In genomic region chr2:120066708-120067547, GRCh38 we compare ENCODE assay signal across 10 cellular contexts. TPM values are rescaled to one million over a fixed set of nuclear protein-coding genes. Genes with fewer than 3 reads are reported as not detected.
DNase-seq lines count a peak whose midpoint lies in the region; ATAC-seq and TF ChIP-seq lines count a peak whose summit lies in the region.
"Had no signal": no experiment of that assay in that cellular context is flagged by ENCODE, and none has a peak within 500 bp of the region (broad histone marks: within the 10 kb centered on the region; RNA-seq: fewer than 3 reads in every experiment).

No MANE protein-coding gene starts in this region.

- no peaks in the 10 kb centered on the region for H3K27me3 Mint-ChIP-seq in osteocyte (ENCODE audit: unreplicated experiment)

- H3K27ac Mint-ChIP-seq in osteocyte (ENCODE audit: unreplicated experiment) = peak overlapping the region; percentile 43

- H3K4me1 Mint-ChIP-seq in osteocyte (ENCODE audit: unreplicated experiment) = peaks cover 26% of the 10 kb centered on the region

- TF ChIP-seq CTCF in osteocyte (IDR thresholded peaks at IDR 0.05) (no peak), thyroid gland (IDR thresholded peaks at IDR 0.05) (no peak)

- no peak overlapping the region for H3K4me3 ChIP-seq in MG63
- no peak overlapping the region for H3K4me3 ChIP-seq in thyroid gland (replicated peaks in 1 of 3)

- POLR2A ChIA-PET in HEK293T (lab: Yijun Ruan, JAX) = no interaction called here

- H3K27me3 ChIP-seq in MG63 (no peaks in the 10 kb centered on the region), thyroid gland (no peaks in the 10 kb centered on the region)

- peaks cover 4% of the 10 kb centered on the region for H3K36me3 Mint-ChIP-seq in osteocyte (ENCODE audit: unreplicated experiment)

- WGBS in thyroid gland, 2 donors = 64 to 68% methylated on average over 6 of the region's 6 CpGs

- CTCF ChIA-PET in HEK293T (lab: Yijun Ruan, JAX) = no interaction called here

- H3K36me3 ChIP-seq in MG63 (no peaks in the 10 kb centered on the region), thyroid gland (no peaks in the 10 kb centered on the region)

- DNase-seq in HEK293T (ENCODE audit: extremely low spot score) = no peak
- peak; percentile 93 for DNase-seq in NCI-H510A treated with DMSO at 0.1 percent for 48 hours (lab: John Stamatoyannopoulos, UW)
- peak; percentile 27 for DNase-seq in fibroblast of gingiva (ENCODE audit: low read depth)
- DNase-seq in osteocyte (ENCODE audit: extremely low spot score, unreplicated experiment) = no peak
- no peak for DNase-seq in MG63
- no peak for DNase-seq in NCI-H2227 treated with DMSO at 0.1 percent for 48 hours (lab: John Stamatoyannopoulos, UW)
- no peak for DNase-seq in thyroid gland
- DNase-seq: activated effector memory CD4-positive, alpha-beta T cell treated with anti-CD3 and anti-CD28 coated beads, Interleukin-2, amount 50 U/mL, for 16 hours; MM.1S had no signal

- no peak overlapping the region for H3K4me3 Mint-ChIP-seq in osteocyte (ENCODE audit: unreplicated experiment)

- intact Hi-C loops in thyroid gland (cut with DNase I) = no loop called here

- H3K4me1 ChIP-seq in thyroid gland = peaks cover 6 to 13% of the 10 kb centered on the region in 2 donors

- ATAC-seq in GM21786 (IDR thresholded peaks at IDR 0.05; ENCODE audit: unreplicated experiment) = no peak

- H3K27ac ChIP-seq in thyroid gland = peak overlapping the region in 1 of 3 donors; percentile 13

- H3K9me3 ChIP-seq in MG63 (no peaks in the 10 kb centered on the region; the same call in 1 of the 2 replicates), thyroid gland (no peaks in the 10 kb centered on the region)

- peaks cover 3% of the 10 kb centered on the region for H3K9me3 Mint-ChIP-seq in osteocyte (ENCODE audit: unreplicated experiment)

- no peak for TF ChIP-seq POLR2A in thyroid gland (IDR thresholded peaks at IDR 0.05)

TF ChIP-seq in HEK293T, 16 proteins besides CTCF, POLR2A, EP300 and RAD21:
- no peak for TF ChIP-seq SUZ12 (IDR thresholded peaks at IDR 0.05)
- peak; percentile 36; the same call in 1 of the 2 replicates for TF ChIP-seq PKNOX1 (IDR thresholded peaks at IDR 0.05)

RNA-seq across cellular contexts. Expression of gene EPB41L5, which starts 54.1 kb away (rescaled TPM):
- total RNA-seq in osteocyte (14.9 and 16.2 TPM in 2 replicates), thyroid gland (100 to 1,000 TPM in 3 of 4 donors, 10 to 100 TPM in 1; 82.2 to 126 (median 116) TPM)
- 9.8 and 11.8 TPM in 2 replicates for total RNA-seq in MG63 (2014; rRNA removed; shearing (Covaris generic); ENCODE audit: low replicate concordance)

Comparison
In these comparisons a context has a peak if more than half of its experiments do, and no peak if none do; other contexts are left out.
1. DNase-seq: peak in NCI-H510A treated with DMSO at 0.1 percent for 48 hours (single experiment) and fibroblast of gingiva (single experiment); none in HEK293T (single experiment), osteocyte (single experiment), MG63 (single experiment), NCI-H2227 treated with DMSO at 0.1 percent for 48 hours (single experiment) and thyroid gland (0 of 2).